14 cellular contexts compared by ENCODE assay signal in genomic region chr13:23671902-23672301, GRCh38.
A peak's percentile ranks its signal among the peaks of the same experiment; 100 is the strongest.
DNase-seq lines count a peak whose midpoint lies in the region; ATAC-seq, FAIRE-seq and TF ChIP-seq lines count a peak whose summit lies in the region.
"Had no signal": no experiment of that assay in that cellular context is flagged by ENCODE, and none has a peak within 500 bp of the region (broad histone marks: within the 10 kb centered on the region; RNA-seq: fewer than 3 reads in every experiment).

No MANE protein-coding gene starts in this region.

- no TSS peak for BruUV-seq in GM12878 (replicated peaks; lab: Mats Ljungman, UMichigan)

- no peak for TF ChIP-seq CTCF in AG09309 (IDR thresholded peaks at IDR 0.05; ENCODE audit: control insufficient read depth, insufficient read depth, low read depth, low read length, missing control alignments)
- no peak for TF ChIP-seq CTCF in GM12878 (IDR thresholded peaks at IDR 0.05 in 2 of 3, conservative IDR thresholded peaks at IDR 0.05 in 1 of 3; ENCODE audit: control insufficient read depth in 2 of 3, extremely low read depth in 1 of 3, insufficient read depth in 1 of 3, low read depth in 3 of 3, low read length in 3 of 3)
- no peak for TF ChIP-seq CTCF in SK-N-SH (IDR thresholded peaks at IDR 0.05)

- ATAC-seq in GM12878, result no peak
- ATAC-seq: HCT116 had no signal

- in situ Hi-C loops in GM12878 (cut with MboI), result no loop called here

- H3K27me3 ChIP-seq in GM12878 (replicated peaks in 1 of 2; ENCODE audit: control insufficient read depth in 2 of 2, insufficient read depth in 2 of 2, low read length in 1 of 2) (no peaks in the 10 kb centered on the region), SK-N-SH (ENCODE audit: insufficient read depth) (no peaks in the 10 kb centered on the region)
- H3K27me3 ChIP-seq: gastrocnemius medialis, suprapubic skin had no signal

- H3F3A ChIP-seq in SK-N-SH (replicated peaks; ENCODE audit: insufficient read depth), result peaks cover 20% of the 10 kb centered on the region

- 63% methylated on average over 3 of the region's 3 CpGs for WGBS in GM12878 (ENCODE audit: insufficient coverage, insufficient replicate concordance, low lambda C conversion rate, missing lambda C conversion rate)
- 97% methylated on average over 3 of the region's 3 CpGs for WGBS in SK-N-SH (ENCODE audit: low lambda C conversion rate)

- intact Hi-C loops in GM12878 (cut with micrococcal nuclease; ENCODE audit: unreplicated experiment), result no loop called here

- H4K20me1 ChIP-seq in GM12878 (ENCODE audit: control insufficient read depth, insufficient read depth), result no peaks in the 10 kb centered on the region
- no peaks in the 10 kb centered on the region for H4K20me1 ChIP-seq in SK-N-SH (ENCODE audit: insufficient read depth)

- POLR2A ChIA-PET in GM12878 (lab: Charles Lee) (no interaction called here), SK-N-SH (lab: Yijun Ruan, JAX) (no interaction called here)

- peak; percentile 31 for FAIRE-seq in GM12878 (lab: Jason Lieb, UNC)

- H3K79me2 ChIP-seq in GM12878 (ENCODE audit: control insufficient read depth, insufficient read depth, low read length) (no peaks in the 10 kb centered on the region), SK-N-SH (ENCODE audit: insufficient read depth) (no peaks in the 10 kb centered on the region)

- H3K36me3 ChIP-seq in GM12878 (ENCODE audit: control insufficient read depth in 2 of 2, insufficient read depth in 2 of 2, low read length in 1 of 2) (peaks cover 0 to 13% of the 10 kb centered on the region in 2 experiments; a peak in 1 of 4 replicates), SK-N-SH (replicated peaks in 1 of 2; ENCODE audit: control insufficient read depth in 1 of 2, insufficient read depth in 2 of 2, low read length in 1 of 2) (peaks cover 0 to 7% of the 10 kb centered on the region in 2 experiments)
- H3K36me3 ChIP-seq: gastrocnemius medialis had no signal

- RAD21 ChIA-PET in GM12878 (lab: Charles Lee; ENCODE audit: unreplicated experiment), result no interaction called here

- no peak overlapping the region for H3K4me3 ChIP-seq in AG09309 (ENCODE audit: control insufficient read depth, low read depth, low read length)
- no peak overlapping the region for H3K4me3 ChIP-seq in GM12878
- no peak overlapping the region for H3K4me3 ChIP-seq in SK-N-SH (ENCODE audit: low read depth in 2 of 2, low read length in 1 of 2)
- H3K4me3 ChIP-seq: gastrocnemius medialis, suprapubic skin had no signal

- no peaks in the 10 kb centered on the region for H3K9me2 ChIP-seq in SK-N-SH

- TF ChIP-seq EP300 in GM12878 (IDR thresholded peaks at IDR 0.05; ENCODE audit: borderline replicate concordance in 1 of 2, control insufficient read depth in 1 of 2, low read depth in 2 of 2, low read length in 2 of 2), result no peak
- TF ChIP-seq EP300 in SK-N-SH (IDR thresholded peaks at IDR 0.05; ENCODE audit: borderline replicate concordance in 1 of 2, low read depth in 1 of 2, low read length in 1 of 2), result no peak

- no peak overlapping the region for H2AFZ ChIP-seq in GM12878 (ENCODE audit: control insufficient read depth, low read depth, low read length)
- no peak overlapping the region for H2AFZ ChIP-seq in SK-N-SH (ENCODE audit: low read depth)

- H3K4me2 ChIP-seq in GM12878 (ENCODE audit: control insufficient read depth, insufficient read depth) (no peak overlapping the region), SK-N-SH (no peak overlapping the region)

- no peak for TF ChIP-seq POLR2A in GM12878 (IDR thresholded peaks at IDR 0.05; ENCODE audit: low read depth, low read length)

- SMC1A ChIA-PET in GM12878 (lab: Charles Lee; ENCODE audit: uncharacterized antibody, unreplicated experiment), result interaction anchor here (0.7 kb wide), 2 partner anchors 8 to 10 kb away, joined by 3 read pairs; no protein-coding TSS in a partner anchor

- H3K27ac ChIP-seq in GM12878 (ENCODE audit: control insufficient read depth, insufficient read depth) (no peak overlapping the region), SK-N-SH (ENCODE audit: low read depth in 2 of 2, low read length in 1 of 2) (peak overlapping the region in 1 of 2 experiments; percentile 18; a peak in 1 of 4 replicates)
- H3K27ac ChIP-seq: suprapubic skin had no signal

- peak; percentile 35 for DNase-seq in AG09309 (ENCODE audit: low read depth)
- DNase-seq in H4 (ENCODE audit: low spot score), result peak; percentile 7
- DNase-seq in GM12878 (ENCODE audit: low read depth, low spot score), result no peak
- peak; percentile 85 for DNase-seq in iris pigment epithelial cell (ENCODE audit: low read depth)
- DNase-seq in SK-N-SH, result no peak
- DNase-seq in NCI-H345 treated with DMSO at 0.1 percent for 48 hours (lab: John Stamatoyannopoulos, UW; ENCODE audit: unreplicated experiment), result no peak
- DNase-seq in globus pallidus (ENCODE audit: low spot score), result no peak
- no peak for DNase-seq in anterior cingulate cortex (lab: John Stamatoyannopoulos, UW)
- DNase-seq: gastrocnemius medialis, Karpas-422, NCI-H1417 treated with DMSO at 0.1 percent for 48 hours, T-helper 9 cell had no signal

- H3K4me1 ChIP-seq in GM12878 (ENCODE audit: control insufficient read depth, insufficient read depth, low read length), result no peaks in the 10 kb centered on the region
- peaks cover 5 to 7% of the 10 kb centered on the region in 2 experiments; a peak in 3 of 4 replicates for H3K4me1 ChIP-seq in SK-N-SH (ENCODE audit: control insufficient read depth in 1 of 2, insufficient read depth in 2 of 2, low read depth in 1 of 2, low read length in 1 of 2)
- H3K4me1 ChIP-seq: suprapubic skin had no signal

- H3K9me3 ChIP-seq in GM12878 (replicated peaks; ENCODE audit: control insufficient read depth, insufficient read depth, low read length) (no peaks in the 10 kb centered on the region), SK-N-SH (no peaks in the 10 kb centered on the region)
- H3K9me3 ChIP-seq: gastrocnemius medialis, suprapubic skin had no signal

- CTCF ChIA-PET in GM12878 (lab: Yijun Ruan, JAX) (interaction anchor here (0.6 kb wide), 1 partner anchor 10 kb away, joined by 3 read pairs; no protein-coding TSS in a partner anchor), SK-N-SH (lab: Yijun Ruan, JAX) (interaction anchor here (0.5 to 0.6 kb wide), 2 partner anchors 9 to 20 kb away, joined by 3 read pairs; no protein-coding TSS in a partner anchor)

- H3K9ac ChIP-seq in GM12878 (ENCODE audit: control insufficient read depth, insufficient read depth, low read length) (no peak overlapping the region), SK-N-SH (no peak overlapping the region)

- TF ChIP-seq RAD21 in GM12878 (IDR thresholded peaks at IDR 0.05; ENCODE audit: insufficient read depth, low read depth, low read length), result no peak
- TF ChIP-seq RAD21 in SK-N-SH (IDR thresholded peaks at IDR 0.05; ENCODE audit: low read length), result no peak

TF ChIP-seq in GM12878, 131 proteins besides CTCF, POLR2A, EP300 and RAD21 (continues in another document):
- no peak for TF ChIP-seq RELB (IDR thresholded peaks at IDR 0.05; ENCODE audit: low read depth)

TF ChIP-seq in SK-N-SH, 30 proteins besides CTCF, POLR2A, EP300 and RAD21:
- TF ChIP-seq CHD2 (IDR thresholded peaks at IDR 0.05; ENCODE audit: low read length, partially characterized antibody) (no peak), NFIC (IDR thresholded peaks at IDR 0.05; ENCODE audit: borderline replicate concordance) (no peak), ELF1 (IDR thresholded peaks at IDR 0.05) (no peak), GATA2 (CRISPR knock-in tag; IDR thresholded peaks at IDR 0.05) (no peak)

Comparison
In these comparisons a context has a peak if more than half of its experiments do, and no peak if none do; other contexts are left out.
1. DNase-seq: peak in AG09309 (single experiment), H4 (single experiment) and iris pigment epithelial cell (single experiment); none in GM12878 (single experiment), SK-N-SH (single experiment), NCI-H345 treated with DMSO at 0.1 percent for 48 hours (single experiment), globus pallidus (single experiment) and anterior cingulate cortex (0 of 58).